In genomic region chr12:88716240-88716639, GRCh38 we compare ENCODE assay signal across 1 cellular context.
TF ChIP-seq lines count a peak whose summit lies in the region.

No MANE protein-coding gene starts in this region.

TF ChIP-seq in GM23338, 12 proteins besides CTCF, POLR2A, EP300 and RAD21 (continued from another document):
- TF ChIP-seq ZNF462 (CRISPR knock-in tag; IDR thresholded peaks at IDR 0.05) (no peak), NANOG (IDR thresholded peaks at IDR 0.05; ENCODE audit: borderline replicate concordance) (no peak), EZH2 (IDR thresholded peaks at IDR 0.05; ENCODE audit: low read depth, unreplicated experiment) (no peak), POLR2AphosphoS5 (IDR thresholded peaks at IDR 0.05; ENCODE audit: low read depth) (no peak), ZNF331 (CRISPR knock-in tag; IDR thresholded peaks at IDR 0.05; ENCODE audit: low read depth) (no peak), CREB1 (CRISPR knock-in tag; IDR thresholded peaks at IDR 0.05; ENCODE audit: low read depth) (no peak)
